ENCODE assay signal across 11 cellular contexts in the genomic region with DNA sequence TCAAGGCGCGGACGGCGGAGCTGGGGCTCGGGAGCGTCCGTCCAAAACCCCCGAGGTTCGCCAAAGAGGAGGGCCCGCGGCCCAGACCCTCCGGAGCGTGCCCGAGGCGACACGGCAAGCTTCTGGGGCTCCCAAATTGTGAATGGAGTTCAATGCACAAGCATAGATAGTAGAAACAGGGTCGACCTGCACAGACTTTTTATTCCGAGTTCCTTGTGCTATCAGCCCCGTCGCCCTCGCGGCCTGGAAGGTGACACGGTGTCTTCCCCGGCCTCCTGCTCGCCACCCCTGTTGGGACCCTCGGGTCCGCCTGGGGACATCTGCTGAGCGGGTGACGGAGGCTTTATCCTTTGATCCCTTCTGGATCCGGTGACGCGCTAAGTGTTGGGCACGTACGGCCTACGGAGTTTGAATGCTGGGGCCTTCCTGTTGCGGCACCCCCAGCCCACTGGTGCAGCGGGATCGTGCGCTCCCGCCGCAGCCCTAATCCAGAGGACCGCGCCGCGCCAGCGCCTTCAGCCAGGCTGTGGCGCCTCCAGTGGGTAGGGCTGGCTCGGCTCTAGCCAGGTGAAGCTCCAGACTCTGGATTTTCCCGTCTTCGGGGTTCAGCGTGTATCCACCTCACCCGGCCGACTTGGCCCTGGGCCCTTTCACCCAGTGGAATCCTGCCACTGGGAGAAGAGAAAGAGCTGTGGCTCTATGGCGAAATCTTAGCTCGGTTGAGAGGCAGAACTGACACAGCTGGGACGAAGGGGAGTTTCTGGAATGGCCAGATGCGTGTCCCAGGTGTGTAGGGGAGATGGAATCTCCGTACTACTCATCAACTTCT. TPM values are rescaled to one million over a fixed set of nuclear protein-coding genes. Genes with fewer than 3 reads are reported as not detected.
A peak's percentile ranks its signal among the peaks of the same experiment; 100 is the strongest.
DNase-seq lines count a peak whose midpoint lies in the region; ATAC-seq and TF ChIP-seq lines count a peak whose summit lies in the region.
"Had no signal": no experiment of that assay in that cellular context is flagged by ENCODE, and none has a peak within 500 bp of the region (broad histone marks: within the 10 kb centered on the region; RNA-seq: fewer than 3 reads in every experiment).

No MANE protein-coding gene starts in this region.

- no peak for TF ChIP-seq POLR2A in gastrocnemius medialis (IDR thresholded peaks at IDR 0.05)

- peak overlapping the region; percentile 60 for H3K4me3 ChIP-seq in GM23338
- H3K4me3 ChIP-seq in ascending aorta: peak overlapping the region; percentile 64 to 77
- H3K4me3 ChIP-seq in gastrocnemius medialis: peak overlapping the region in 3 of 4 donors; percentile 27 to 39 (median 36)

- H3K27me3 ChIP-seq in GM23338 (ENCODE audit: insufficient read depth) (peaks cover 96% of the 10 kb centered on the region), ascending aorta (no peaks in the 10 kb centered on the region), gastrocnemius medialis (peaks cover 22 to 31% (median 27%) of the 10 kb centered on the region in 3 donors)

- TF ChIP-seq CTCF in GM23338 (conservative IDR thresholded peaks at IDR 0.05; ENCODE audit: low read depth in 2 of 2) (peak; percentile 25 to 26; a peak in 2 of 4 replicates), ascending aorta (IDR thresholded peaks at IDR 0.05) (no peak), gastrocnemius medialis (IDR thresholded peaks at IDR 0.05 in 4 of 5, conservative IDR thresholded peaks at IDR 0.05 in 1 of 5) (no peak)

- DNase-seq in GM23338 (ENCODE audit: low spot score) (peak; percentile 68), ascending aorta (ENCODE audit: low spot score in 2 of 2) (peak in 1 of 2 donors; percentile 56), iPS-NIHi11 (ENCODE audit: low spot score) (peak; percentile 75), gastrocnemius medialis (no peak), DMS79 treated with DMSO at 0.1 percent for 48 hours (lab: John Stamatoyannopoulos, UW) (no peak), D341Med (ENCODE audit: low spot score) (no peak)

- H3K4me1 Mint-ChIP-seq in GM23338: peaks cover 12% of the 10 kb centered on the region

- H3F3A ChIP-seq in GM23338 (replicated peaks; ENCODE audit: low read depth): no peaks in the 10 kb centered on the region

- no peaks in the 10 kb centered on the region; the same call in 1 of the 2 replicates for H3K36me3 ChIP-seq in GM23338 (ENCODE audit: insufficient read depth)
- H3K36me3 ChIP-seq in ascending aorta: no peaks in the 10 kb centered on the region
- no peaks in the 10 kb centered on the region for H3K36me3 ChIP-seq in gastrocnemius medialis
- H3K36me3 ChIP-seq: pancreas had no signal

- peak overlapping the region; percentile 85 for H3K4me2 ChIP-seq in GM23338

- H3K79me2 ChIP-seq in GM23338 (replicated peaks; ENCODE audit: insufficient read depth): no peaks in the 10 kb centered on the region

- H3K27ac Mint-ChIP-seq in GM23338: no peak overlapping the region

- no peaks in the 10 kb centered on the region; the same call in 1 of the 2 replicates for H4K20me1 ChIP-seq in GM23338 (replicated peaks; ENCODE audit: insufficient read depth)

- ATAC-seq in GM23338 (peak; percentile 78), gastrocnemius medialis (no peak), HG02970 (IDR thresholded peaks at IDR 0.05; ENCODE audit: low FRiP score, unreplicated experiment) (no peak), GM19467 (IDR thresholded peaks at IDR 0.05; ENCODE audit: unreplicated experiment) (no peak)

- peak overlapping the region; percentile 88 for H2AFZ ChIP-seq in GM23338

- H3K4me1 ChIP-seq in GM23338 (ENCODE audit: insufficient read depth): peaks cover 16% of the 10 kb centered on the region
- peaks cover 0 to 4% of the 10 kb centered on the region in 2 donors for H3K4me1 ChIP-seq in ascending aorta
- no peaks in the 10 kb centered on the region for H3K4me1 ChIP-seq in gastrocnemius medialis

- in situ Hi-C loops in gastrocnemius medialis (cut with MboI; ENCODE audit: low sequenced_read_pairs in 4 of 4): no loop called here

- no peaks in the 10 kb centered on the region; the same call in 2 of the 3 replicates for H3K36me3 Mint-ChIP-seq in GM23338 (ENCODE audit: low read depth)

- H3K27ac ChIP-seq in GM23338 (ENCODE audit: low read depth) (no peak overlapping the region), ascending aorta (no peak overlapping the region), gastrocnemius medialis (no peak overlapping the region)
- H3K27ac ChIP-seq: pancreas had no signal

- no peaks in the 10 kb centered on the region for H3K9me3 ChIP-seq in ascending aorta
- no peaks in the 10 kb centered on the region for H3K9me3 ChIP-seq in gastrocnemius medialis
- H3K9me3 ChIP-seq: pancreas had no signal

- H3K27me3 Mint-ChIP-seq in GM23338 (ENCODE audit: insufficient read depth, low read depth, poor library complexity): peaks cover 77% of the 10 kb centered on the region

- H3K4me3 Mint-ChIP-seq in GM23338: peak overlapping the region; percentile 62

- H3K9me2 ChIP-seq in GM23338 (ENCODE audit: insufficient read depth): no peaks in the 10 kb centered on the region

- H3K9me3 Mint-ChIP-seq in GM23338: no peaks in the 10 kb centered on the region; the same call in 2 of the 3 replicates

- intact Hi-C loops in ascending aorta (cut with DNase I): no loop called here
- intact Hi-C loops in gastrocnemius medialis (cut with DNase I; ENCODE audit: low total_unique reads): no loop called here

TF ChIP-seq in GM23338, 12 proteins besides CTCF, POLR2A, EP300 and RAD21 (continues in another document):
- TF ChIP-seq CREB1 (CRISPR knock-in tag; IDR thresholded peaks at IDR 0.05; ENCODE audit: low read depth) (no peak), STAT1 (IDR thresholded peaks at IDR 0.05; ENCODE audit: unreplicated experiment) (no peak)
- TF ChIP-seq, protein P1, sequence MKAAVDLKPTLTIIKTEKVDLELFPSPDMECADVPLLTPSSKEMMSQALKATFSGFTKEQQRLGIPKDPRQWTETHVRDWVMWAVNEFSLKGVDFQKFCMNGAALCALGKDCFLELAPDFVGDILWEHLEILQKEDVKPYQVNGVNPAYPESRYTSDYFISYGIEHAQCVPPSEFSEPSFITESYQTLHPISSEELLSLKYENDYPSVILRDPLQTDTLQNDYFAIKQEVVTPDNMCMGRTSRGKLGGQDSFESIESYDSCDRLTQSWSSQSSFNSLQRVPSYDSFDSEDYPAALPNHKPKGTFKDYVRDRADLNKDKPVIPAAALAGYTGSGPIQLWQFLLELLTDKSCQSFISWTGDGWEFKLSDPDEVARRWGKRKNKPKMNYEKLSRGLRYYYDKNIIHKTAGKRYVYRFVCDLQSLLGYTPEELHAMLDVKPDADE (IDR thresholded peaks at IDR 0.05): no peak

RNA-seq across cellular contexts. Expression of a gene that starts 17.0 kb away (rescaled TPM):
- 2.6 and 3.0 TPM in 2 replicates for total RNA-seq in GM23338 (2014; rRNA removed; shearing (Covaris generic))
- 0.57 and 0.64 TPM in 2 replicates for polyA plus RNA-seq in GM23338 (2016; fragmentation: Nextera tagmentation; extraction: Ambion mirVana)
- total RNA-seq in ascending aorta: 29.6 TPM
- 1 to 10 TPM in 3 of 4 donors, under 1 TPM in 1; 0.76 to 4.1 (median 1.2) TPM for total RNA-seq in gastrocnemius medialis

RNA-seq across cellular contexts. Expression of a gene that starts 38.8 kb away (rescaled TPM):
- 6.7 and 9.4 TPM in 2 replicates for total RNA-seq in GM23338 (2014; rRNA removed; shearing (Covaris generic))
- polyA plus RNA-seq in GM23338 (2016; fragmentation: Nextera tagmentation; extraction: Ambion mirVana): 1.4 and 1.7 TPM in 2 replicates
- total RNA-seq in ascending aorta (42.0 TPM), gastrocnemius medialis (1 to 10 TPM in 3 of 4 donors, under 1 TPM in 1; 0.63 to 5.9 (median 2.9) TPM)
- total RNA-seq: Daoy, fibroblast of villous mesenchyme had no signal

Comparison
In these comparisons a context has a peak if more than half of its experiments do, and no peak if none do; other contexts are left out.
1. DNase-seq: peak in GM23338 (single experiment) and iPS-NIHi11 (single experiment); none in gastrocnemius medialis (0 of 2), DMS79 treated with DMSO at 0.1 percent for 48 hours (single experiment) and D341Med (single experiment).
2. CTCF ChIP-seq: peak in GM23338 (2 of 2); none in ascending aorta (0 of 3) and gastrocnemius medialis (0 of 5).
3. Peak in every context shown above with its lines, with median percentiles within 50 percentile points of each other: H3K4me3 ChIP-seq.